18 cellular contexts compared by ENCODE assay signal in genomic region chr5:178350361-178351220, GRCh38.
A peak's percentile ranks its signal among the peaks of the same experiment; 100 is the strongest.
DNase-seq lines count a peak whose midpoint lies in the region; TF ChIP-seq lines count a peak whose summit lies in the region.
"Had no signal": no experiment of that assay in that cellular context is flagged by ENCODE, and none has a peak within 500 bp of the region (broad histone marks: within the 10 kb centered on the region; RNA-seq: fewer than 3 reads in every experiment).

No MANE protein-coding gene starts in this region.

- intact Hi-C loops in uterus (cut with DNase I; ENCODE audit: low total_unique reads), result no loop called here

- H3K9me3 ChIP-seq in neuronal stem cell (replicated peaks in 1 of 2; ENCODE audit: control insufficient read depth in 2 of 2, insufficient read depth in 1 of 2, low read depth in 1 of 2, low read length in 2 of 2), result no peaks in the 10 kb centered on the region
- no peaks in the 10 kb centered on the region for H3K9me3 ChIP-seq in smooth muscle cell (replicated peaks; ENCODE audit: low read depth)
- no peaks in the 10 kb centered on the region for H3K9me3 ChIP-seq in uterus
- H3K9me3 ChIP-seq: Peyer's patch, testis had no signal

- H3K79me1 ChIP-seq in neuronal stem cell (ENCODE audit: low read depth, low read length), result no peaks in the 10 kb centered on the region

- no peaks in the 10 kb centered on the region for H3K36me3 Mint-ChIP-seq in chondrocyte (ENCODE audit: low read depth)
- H3K36me3 Mint-ChIP-seq: naive thymus-derived CD8-positive, alpha-beta T cell had no signal

- H4K20me1 ChIP-seq in smooth muscle cell (ENCODE audit: low read depth), result no peaks in the 10 kb centered on the region

- H2BK15ac ChIP-seq in neuronal stem cell (ENCODE audit: low read length), result peak overlapping the region; percentile 91

- no peak overlapping the region for H3K4me2 ChIP-seq in neuronal stem cell (ENCODE audit: insufficient read depth, low read length, poor library complexity, severe bottlenecking)
- H3K4me2 ChIP-seq in smooth muscle cell, result no peak overlapping the region

- peak overlapping the region; percentile 63 for H3K23ac ChIP-seq in neuronal stem cell (ENCODE audit: low read depth, low read length, poor library complexity)

- no peak overlapping the region for H3K4me3 Mint-ChIP-seq in chondrocyte (ENCODE audit: unreplicated experiment)

- peak overlapping the region; percentile 68 for H3K18ac ChIP-seq in neuronal stem cell (ENCODE audit: low read length)

- no peak for TF ChIP-seq CTCF in chondrocyte (IDR thresholded peaks at IDR 0.05)
- no peak for TF ChIP-seq CTCF in smooth muscle cell (IDR thresholded peaks at IDR 0.05; ENCODE audit: borderline replicate concordance, insufficient read depth, poor library complexity, severe bottlenecking)
- no peak for TF ChIP-seq CTCF in uterus (IDR thresholded peaks at IDR 0.05)

- DNase-seq in EL, result peak; percentile 23
- DNase-seq in MV-4-11 (lab: John Stamatoyannopoulos, UW), result peak; percentile 72
- peak; percentile 89 for DNase-seq in chondrocyte (ENCODE audit: low spot score)
- no peak for DNase-seq in neuronal stem cell (ENCODE audit: low spot score)
- DNase-seq in NAMALWA (ENCODE audit: low spot score), result no peak
- DNase-seq in smooth muscle cell (lab: John Stamatoyannopoulos, UW; ENCODE audit: unreplicated experiment), result no peak
- no peak for DNase-seq in occipital lobe (lab: John Stamatoyannopoulos, UW)
- no peak for DNase-seq in uterus
- DNase-seq: activated gamma-delta T cell; dermis blood vessel endothelial cell; erythroblast; H7; naive thymus-derived CD8-positive, alpha-beta T cell; NCI-H2081 treated with DMSO at 0.1 percent for 48 hours; NCI-H526 treated with DMSO at 0.1 percent for 48 hours; Peyer's patch; testis had no signal

- H3K4me1 Mint-ChIP-seq in chondrocyte (ENCODE audit: low read depth), result no peaks in the 10 kb centered on the region
- H3K4me1 Mint-ChIP-seq: naive thymus-derived CD8-positive, alpha-beta T cell had no signal

- H3K27ac ChIP-seq in neuronal stem cell (replicated peaks; ENCODE audit: low read length) (no peak overlapping the region), smooth muscle cell (ENCODE audit: low read depth) (no peak overlapping the region), uterus (no peak overlapping the region)
- H3K27ac ChIP-seq: Peyer's patch, testis had no signal

- H2BK5ac ChIP-seq in neuronal stem cell (ENCODE audit: low read length), result peak overlapping the region; percentile 42

- no peak overlapping the region for H3K4me3 ChIP-seq in neuronal stem cell (ENCODE audit: low read length in 2 of 2)
- H3K4me3 ChIP-seq in smooth muscle cell, result no peak overlapping the region
- no peak overlapping the region for H3K4me3 ChIP-seq in uterus
- H3K4me3 ChIP-seq: lung, Peyer's patch, testis had no signal

- H3K27me3 ChIP-seq in neuronal stem cell (ENCODE audit: control insufficient read depth in 3 of 3, insufficient read depth in 3 of 3, low read depth in 1 of 3, low read length in 3 of 3) (no peaks in the 10 kb centered on the region), smooth muscle cell (ENCODE audit: low read depth) (no peaks in the 10 kb centered on the region), uterus (no peaks in the 10 kb centered on the region)
- H3K27me3 ChIP-seq: Peyer's patch, testis had no signal

- no peak overlapping the region for H4K8ac ChIP-seq in neuronal stem cell (ENCODE audit: low read depth, low read length)

- H3K27me3 Mint-ChIP-seq in chondrocyte (ENCODE audit: low read depth), result peaks cover 41% of the 10 kb centered on the region

- H3K27ac Mint-ChIP-seq in chondrocyte (ENCODE audit: unreplicated experiment), result no peak overlapping the region

- H3K79me2 ChIP-seq in smooth muscle cell (ENCODE audit: low read depth), result no peaks in the 10 kb centered on the region

- no peak overlapping the region for H2BK120ac ChIP-seq in neuronal stem cell (ENCODE audit: low read depth, low read length)

- no peaks in the 10 kb centered on the region for H3K36me3 ChIP-seq in neuronal stem cell (replicated peaks in 1 of 2; ENCODE audit: control insufficient read depth in 2 of 2, insufficient read depth in 2 of 2, low read length in 2 of 2)
- no peaks in the 10 kb centered on the region for H3K36me3 ChIP-seq in smooth muscle cell (ENCODE audit: low read depth)
- no peaks in the 10 kb centered on the region for H3K36me3 ChIP-seq in uterus
- H3K36me3 ChIP-seq: Peyer's patch had no signal

- no peak for TF ChIP-seq POLR2A in uterus (IDR thresholded peaks at IDR 0.05)

- H3K4me1 ChIP-seq in neuronal stem cell (ENCODE audit: control insufficient read depth in 2 of 2, insufficient read depth in 1 of 2, low read depth in 1 of 2, low read length in 2 of 2) (peaks cover 6 to 32% of the 10 kb centered on the region in 2 donors), smooth muscle cell (ENCODE audit: low read depth) (no peaks in the 10 kb centered on the region), uterus (no peaks in the 10 kb centered on the region)
- H3K4me1 ChIP-seq: Peyer's patch, testis had no signal

- H4K91ac ChIP-seq in neuronal stem cell (ENCODE audit: low read depth, low read length, poor library complexity), result no peak overlapping the region

- no peak overlapping the region for H2AFZ ChIP-seq in neuronal stem cell (ENCODE audit: low read length)
- H2AFZ ChIP-seq in smooth muscle cell (ENCODE audit: low read depth), result no peak overlapping the region

- no peaks in the 10 kb centered on the region for H3K9me3 Mint-ChIP-seq in chondrocyte (ENCODE audit: low read depth)
- H3K9me3 Mint-ChIP-seq: naive thymus-derived CD8-positive, alpha-beta T cell had no signal

- H2BK12ac ChIP-seq in neuronal stem cell (ENCODE audit: low read length), result no peak overlapping the region

- no peaks in the 10 kb centered on the region for H3F3A ChIP-seq in smooth muscle cell (ENCODE audit: low read depth)

- no peak overlapping the region for H3K4ac ChIP-seq in neuronal stem cell (ENCODE audit: low read length)

- peak overlapping the region; percentile 40 for H2AK5ac ChIP-seq in neuronal stem cell (ENCODE audit: low read depth, low read length)

- H3K9ac ChIP-seq in neuronal stem cell (ENCODE audit: low read depth, low read length, poor library complexity) (peak overlapping the region; percentile 7), smooth muscle cell (ENCODE audit: low read depth) (no peak overlapping the region)

- WGBS in neuronal stem cell (ENCODE audit: extremely low coverage in 2 of 2, insufficient read length in 2 of 2, insufficient replicate concordance in 1 of 2), 2 donors, result no CpG with 5 or more reads among the region's 28 CpGs
- 82% methylated on average over 28 of the region's 28 CpGs for WGBS in smooth muscle cell (ENCODE audit: low lambda C conversion rate)

- peak overlapping the region; percentile 31 for H3K14ac ChIP-seq in neuronal stem cell (ENCODE audit: low read length)

Comparison
In these comparisons a context has a peak if more than half of its experiments do, and no peak if none do; other contexts are left out.
1. DNase-seq: peak in EL (single experiment), MV-4-11 (single experiment) and chondrocyte (single experiment); none in neuronal stem cell (single experiment), NAMALWA (single experiment), smooth muscle cell (single experiment), occipital lobe (single experiment) and uterus (0 of 2).